In genomic region chr2:156486175-156486574, GRCh38 we compare ENCODE assay signal across 1 cellular context.
TF ChIP-seq lines count a peak whose summit lies in the region.

No MANE protein-coding gene starts in this region.

TF ChIP-seq in endothelial cell of umbilical vein, 7 proteins besides CTCF, POLR2A, EP300 and RAD21 (continued from another document):
- TF ChIP-seq GATA2 (IDR thresholded peaks at IDR 0.05; ENCODE audit: insufficient read depth, insufficient read length, low read depth, low read length) (no peak), EZH2 (IDR thresholded peaks at IDR 0.05; ENCODE audit: borderline replicate concordance, low read depth, low read length, severe bottlenecking) (no peak), POLR2AphosphoS5 (IDR thresholded peaks at IDR 0.05; ENCODE audit: insufficient read depth, low read depth, low read length) (no peak), FOS (IDR thresholded peaks at IDR 0.05; ENCODE audit: borderline replicate concordance, insufficient read depth, low read length) (no peak), MAX (IDR thresholded peaks at IDR 0.05; ENCODE audit: insufficient read depth, insufficient read length) (no peak)
